9 cellular contexts compared by ENCODE assay signal in genomic region chr3:148379763-148380162, GRCh38.
DNase-seq lines count a peak whose midpoint lies in the region; ATAC-seq and TF ChIP-seq lines count a peak whose summit lies in the region.
"Had no signal": no experiment of that assay in that cellular context is flagged by ENCODE, and none has a peak within 500 bp of the region (broad histone marks: within the 10 kb centered on the region; RNA-seq: fewer than 3 reads in every experiment).

No MANE protein-coding gene starts in this region.

- H2AFZ ChIP-seq in PC-3 (ENCODE audit: low read length) = no peak overlapping the region
- H2AFZ ChIP-seq in fibroblast of lung (ENCODE audit: low read length) = no peak overlapping the region

- H3K9me3 Mint-ChIP-seq in progenitor cell of endocrine pancreas (ENCODE audit: low read depth) = peaks cover 3% of the 10 kb centered on the region
- peaks cover 0 to 4% (median 0%) of the 10 kb centered on the region in 8 donors for H3K9me3 Mint-ChIP-seq in CD4-positive, alpha-beta memory T cell

- H3K4me1 Mint-ChIP-seq in progenitor cell of endocrine pancreas (ENCODE audit: low read depth) = no peaks in the 10 kb centered on the region
- no peaks in the 10 kb centered on the region for H3K4me1 Mint-ChIP-seq in CD4-positive, alpha-beta memory T cell

- H3K9ac ChIP-seq in PC-3 (ENCODE audit: low read length) = no peak overlapping the region
- no peak overlapping the region for H3K9ac ChIP-seq in fibroblast of lung (ENCODE audit: insufficient read depth, low read length)

- no peaks in the 10 kb centered on the region for H3K36me3 ChIP-seq in PC-3 (ENCODE audit: low read depth, low read length)
- no peaks in the 10 kb centered on the region for H3K36me3 ChIP-seq in fibroblast of lung (ENCODE audit: control insufficient read depth, insufficient read depth, low read length)
- no peaks in the 10 kb centered on the region for H3K36me3 ChIP-seq in CD4-positive, alpha-beta memory T cell (ENCODE audit: insufficient read depth, low read length)

- TF ChIP-seq CTCF in PC-3 (conservative IDR thresholded peaks at IDR 0.05; ENCODE audit: low read depth, low read length) = peak; percentile 63
- peak; percentile 59 to 62 for TF ChIP-seq CTCF in fibroblast of lung (conservative IDR thresholded peaks at IDR 0.05 in 1 of 2, IDR thresholded peaks at IDR 0.05 in 1 of 2; ENCODE audit: low read depth in 1 of 2, low read length in 2 of 2)
- peak; percentile 81 for TF ChIP-seq CTCF in progenitor cell of endocrine pancreas (IDR thresholded peaks at IDR 0.05; ENCODE audit: unreplicated experiment)

- ATAC-seq in GM19463 (IDR thresholded peaks at IDR 0.05; ENCODE audit: unreplicated experiment) (peak; percentile 96), HG03432 (IDR thresholded peaks at IDR 0.05; ENCODE audit: unreplicated experiment) (peak; percentile 98), PC-3 (peak; percentile 91)

- H3K4me2 ChIP-seq in PC-3 (ENCODE audit: low read length) (no peak overlapping the region), fibroblast of lung (ENCODE audit: extremely low read depth, insufficient read depth, low read length) (no peak overlapping the region)

- DNase-seq in DMS153 (lab: John Stamatoyannopoulos, UW) = peak; percentile 27
- peak; percentile 64 for DNase-seq in PC-3
- peak; percentile 64 to 81 for DNase-seq in fibroblast of lung (ENCODE audit: low read depth in 2 of 2)
- DNase-seq in progenitor cell of endocrine pancreas (ENCODE audit: low spot score, unreplicated experiment) = no peak
- DNase-seq in 8988T = no peak
- no peak for DNase-seq in CD4-positive, alpha-beta memory T cell

- H3K27me3 ChIP-seq in PC-3 (ENCODE audit: low read length) (no peaks in the 10 kb centered on the region), fibroblast of lung (ENCODE audit: control insufficient read depth, insufficient read depth, low read length) (no peaks in the 10 kb centered on the region)
- H3K27me3 ChIP-seq in CD4-positive, alpha-beta memory T cell (ENCODE audit: insufficient read depth, low read length) = no peaks in the 10 kb centered on the region

- no peaks in the 10 kb centered on the region for H3K27me3 Mint-ChIP-seq in progenitor cell of endocrine pancreas
- no peaks in the 10 kb centered on the region for H3K27me3 Mint-ChIP-seq in CD4-positive, alpha-beta memory T cell

- no peaks in the 10 kb centered on the region for H3K36me3 Mint-ChIP-seq in progenitor cell of endocrine pancreas (ENCODE audit: insufficient read depth)
- H3K36me3 Mint-ChIP-seq in CD4-positive, alpha-beta memory T cell = no peaks in the 10 kb centered on the region

- H3F3A ChIP-seq in PC-3 (ENCODE audit: low read length, unreplicated experiment) = no peaks in the 10 kb centered on the region

- H4K20me1 ChIP-seq in PC-3 (ENCODE audit: low read length) (0 out of 2 replicates have a peak, but pooled peaks cover 3% of the 10 kb centered on the region), fibroblast of lung (ENCODE audit: control insufficient read depth, extremely low read depth, insufficient read depth, low read length) (no peaks in the 10 kb centered on the region)

- no peaks in the 10 kb centered on the region for H3K79me2 ChIP-seq in PC-3 (ENCODE audit: low read length)
- H3K79me2 ChIP-seq in fibroblast of lung (ENCODE audit: control insufficient read depth, insufficient read depth, low read length) = no peaks in the 10 kb centered on the region

- CTCF ChIA-PET in PC-3 (lab: Charles Lee) = interaction anchor here (0.6 to 0.7 kb wide), 2 partner anchors 16 to 882 kb away, joined by 4 to 5 read pairs; no protein-coding TSS in a partner anchor
- CTCF ChIA-PET in CD4-positive, alpha-beta memory T cell (lab: Charles Lee; ENCODE audit: partially characterized antibody) = no interaction called here

- no peak overlapping the region for H3K4me3 Mint-ChIP-seq in progenitor cell of endocrine pancreas (ENCODE audit: low read depth)
- H3K4me3 Mint-ChIP-seq in CD4-positive, alpha-beta memory T cell = no peak overlapping the region
- H3K4me3 Mint-ChIP-seq: T-helper 1 cell treated with Interleukin-12 subunit alpha and Interleukin-12 subunit beta and Interleukin-4 antibody, amounts not matched to agents 30 μg/mL and 1 μg/mL, for 36 hours had no signal

- H3K27ac ChIP-seq in PC-3 (ENCODE audit: low read length) = no peak overlapping the region
- H3K27ac ChIP-seq in fibroblast of lung (ENCODE audit: insufficient read depth, low read length) = no peak overlapping the region
- no peak overlapping the region for H3K27ac ChIP-seq in CD4-positive, alpha-beta memory T cell (ENCODE audit: low read depth, low read length)

- no peaks in the 10 kb centered on the region for H3K4me1 ChIP-seq in PC-3 (ENCODE audit: insufficient read depth, low read length)
- H3K4me1 ChIP-seq in fibroblast of lung (ENCODE audit: control insufficient read depth, extremely low read depth, insufficient read depth, low read length) = no peaks in the 10 kb centered on the region
- no peaks in the 10 kb centered on the region for H3K4me1 ChIP-seq in CD4-positive, alpha-beta memory T cell (ENCODE audit: insufficient read depth, low read length)

- H3K9me2 ChIP-seq in PC-3 (replicated peaks; ENCODE audit: low read length) = no peaks in the 10 kb centered on the region

- BruUV-seq in PC-3 (replicated peaks; lab: Mats Ljungman, UMichigan) = no TSS peak

- H3K4me3 ChIP-seq in PC-3 (ENCODE audit: low read length) (no peak overlapping the region), fibroblast of lung (replicated peaks in 1 of 4; ENCODE audit: control extremely low read depth in 1 of 4, insufficient read depth in 1 of 4, low read depth in 3 of 4, low read length in 4 of 4) (no peak overlapping the region)
- no peak overlapping the region for H3K4me3 ChIP-seq in CD4-positive, alpha-beta memory T cell (ENCODE audit: low read length in 2 of 2)

- no peak overlapping the region for H3K27ac Mint-ChIP-seq in progenitor cell of endocrine pancreas
- no peak overlapping the region for H3K27ac Mint-ChIP-seq in CD4-positive, alpha-beta memory T cell
- H3K27ac Mint-ChIP-seq: T-helper 1 cell treated with Interleukin-12 subunit alpha and Interleukin-12 subunit beta and Interleukin-4 antibody, amounts not matched to agents 30 μg/mL and 1 μg/mL, for 36 hours had no signal

- no peaks in the 10 kb centered on the region for H3K9me3 ChIP-seq in PC-3 (ENCODE audit: low read length)
- H3K9me3 ChIP-seq in fibroblast of lung (ENCODE audit: control insufficient read depth, insufficient read depth, low read depth, low read length) = no peaks in the 10 kb centered on the region
- peaks cover 0 to 3% of the 10 kb centered on the region in 2 donors for H3K9me3 ChIP-seq in CD4-positive, alpha-beta memory T cell (ENCODE audit: control insufficient read depth in 1 of 2, low read length in 2 of 2)

- intact Hi-C loops in PC-3 (cut with micrococcal nuclease) = loop anchor here (1.0 to 5.0 kb wide), 4 partner anchors 340 to 568 kb away; no protein-coding TSS in a partner anchor
- intact Hi-C loops in CD4-positive, alpha-beta memory T cell (cut with micrococcal nuclease) = no loop called here

- POLR2A ChIA-PET in PC-3 (lab: Charles Lee; ENCODE audit: unreplicated experiment) = no interaction called here
- POLR2A ChIA-PET in CD4-positive, alpha-beta memory T cell (lab: Charles Lee; ENCODE audit: partially characterized antibody) = no interaction called here

Comparison
In these comparisons a context has a peak if more than half of its experiments do, and no peak if none do; other contexts are left out.
1. DNase-seq: peak in DMS153 (single experiment), PC-3 (single experiment) and fibroblast of lung (2 of 2); none in progenitor cell of endocrine pancreas (single experiment), 8988T (single experiment) and CD4-positive, alpha-beta memory T cell (0 of 5).
2. Peak in every context shown above with its lines, with median percentiles within 50 percentile points of each other: ATAC-seq and CTCF ChIP-seq.